Comparison of ENCODE assay signal across 3 cellular contexts in the genomic region with DNA sequence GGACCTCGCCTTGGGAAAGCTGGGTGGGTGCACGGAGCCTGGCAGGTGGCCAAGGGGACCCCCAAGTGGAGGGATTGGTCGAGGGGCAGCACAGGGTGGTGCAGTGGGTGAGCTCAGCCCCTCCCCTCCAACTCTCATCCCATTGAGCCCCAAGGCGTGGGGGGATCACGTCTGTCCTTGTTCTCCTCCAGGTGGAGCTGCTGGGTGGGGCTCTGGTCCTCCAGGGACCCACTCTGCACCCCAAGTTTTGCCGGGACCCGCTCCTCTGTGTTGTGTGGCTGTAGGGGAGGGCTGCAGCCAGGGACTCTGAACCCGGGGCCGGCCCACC.
A peak's percentile ranks its signal among the peaks of the same experiment; 100 is the strongest.
TF ChIP-seq lines count a peak whose summit lies in the region.

No MANE protein-coding gene starts in this region.

TF ChIP-seq in HEK293, 187 proteins besides CTCF, POLR2A, EP300 and RAD21 (continues in another document):
- TF ChIP-seq SCRT1 (tag by site-specific recombination; IDR thresholded peaks at IDR 0.05; ENCODE audit: borderline replicate concordance) (peak; percentile 98), ZFHX2 (tag by site-specific recombination; conservative IDR thresholded peaks at IDR 0.05) (no peak), ZNF391 (tag by site-specific recombination; IDR thresholded peaks at IDR 0.05; ENCODE audit: borderline replicate concordance, low read depth) (peak; percentile 4; the same call in 1 of the 2 replicates)
- TF ChIP-seq, protein P1, sequence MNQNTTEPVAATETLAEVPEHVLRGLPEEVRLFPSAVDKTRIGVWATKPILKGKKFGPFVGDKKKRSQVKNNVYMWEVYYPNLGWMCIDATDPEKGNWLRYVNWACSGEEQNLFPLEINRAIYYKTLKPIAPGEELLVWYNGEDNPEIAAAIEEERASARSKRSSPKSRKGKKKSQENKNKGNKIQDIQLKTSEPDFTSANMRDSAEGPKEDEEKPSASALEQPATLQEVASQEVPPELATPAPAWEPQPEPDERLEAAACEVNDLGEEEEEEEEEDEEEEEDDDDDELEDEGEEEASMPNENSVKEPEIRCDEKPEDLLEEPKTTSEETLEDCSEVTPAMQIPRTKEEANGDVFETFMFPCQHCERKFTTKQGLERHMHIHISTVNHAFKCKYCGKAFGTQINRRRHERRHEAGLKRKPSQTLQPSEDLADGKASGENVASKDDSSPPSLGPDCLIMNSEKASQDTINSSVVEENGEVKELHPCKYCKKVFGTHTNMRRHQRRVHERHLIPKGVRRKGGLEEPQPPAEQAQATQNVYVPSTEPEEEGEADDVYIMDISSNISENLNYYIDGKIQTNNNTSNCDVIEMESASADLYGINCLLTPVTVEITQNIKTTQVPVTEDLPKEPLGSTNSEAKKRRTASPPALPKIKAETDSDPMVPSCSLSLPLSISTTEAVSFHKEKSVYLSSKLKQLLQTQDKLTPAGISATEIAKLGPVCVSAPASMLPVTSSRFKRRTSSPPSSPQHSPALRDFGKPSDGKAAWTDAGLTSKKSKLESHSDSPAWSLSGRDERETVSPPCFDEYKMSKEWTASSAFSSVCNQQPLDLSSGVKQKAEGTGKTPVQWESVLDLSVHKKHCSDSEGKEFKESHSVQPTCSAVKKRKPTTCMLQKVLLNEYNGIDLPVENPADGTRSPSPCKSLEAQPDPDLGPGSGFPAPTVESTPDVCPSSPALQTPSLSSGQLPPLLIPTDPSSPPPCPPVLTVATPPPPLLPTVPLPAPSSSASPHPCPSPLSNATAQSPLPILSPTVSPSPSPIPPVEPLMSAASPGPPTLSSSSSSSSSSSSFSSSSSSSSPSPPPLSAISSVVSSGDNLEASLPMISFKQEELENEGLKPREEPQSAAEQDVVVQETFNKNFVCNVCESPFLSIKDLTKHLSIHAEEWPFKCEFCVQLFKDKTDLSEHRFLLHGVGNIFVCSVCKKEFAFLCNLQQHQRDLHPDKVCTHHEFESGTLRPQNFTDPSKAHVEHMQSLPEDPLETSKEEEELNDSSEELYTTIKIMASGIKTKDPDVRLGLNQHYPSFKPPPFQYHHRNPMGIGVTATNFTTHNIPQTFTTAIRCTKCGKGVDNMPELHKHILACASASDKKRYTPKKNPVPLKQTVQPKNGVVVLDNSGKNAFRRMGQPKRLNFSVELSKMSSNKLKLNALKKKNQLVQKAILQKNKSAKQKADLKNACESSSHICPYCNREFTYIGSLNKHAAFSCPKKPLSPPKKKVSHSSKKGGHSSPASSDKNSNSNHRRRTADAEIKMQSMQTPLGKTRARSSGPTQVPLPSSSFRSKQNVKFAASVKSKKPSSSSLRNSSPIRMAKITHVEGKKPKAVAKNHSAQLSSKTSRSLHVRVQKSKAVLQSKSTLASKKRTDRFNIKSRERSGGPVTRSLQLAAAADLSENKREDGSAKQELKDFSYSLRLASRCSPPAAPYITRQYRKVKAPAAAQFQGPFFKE (tag by site-specific recombination; IDR thresholded peaks at IDR 0.05; ENCODE audit: borderline replicate concordance), result 0 out of 2 replicates have a peak, but pooled peaks have one; percentile 33

TF ChIP-seq in GM12878, 131 proteins besides CTCF, POLR2A, EP300 and RAD21:
- TF ChIP-seq JUNB (IDR thresholded peaks at IDR 0.05), result no peak
- TF ChIP-seq CHD2 (IDR thresholded peaks at IDR 0.05; ENCODE audit: borderline replicate concordance, low read depth, low read length), result 0 out of 2 replicates have a peak, but pooled peaks have one; percentile 2
TF ChIP-seq in GM12878: peak in this region for 1.

TF ChIP-seq in neural cell, 6 proteins besides CTCF, POLR2A, EP300 and RAD21:
- no peak for TF ChIP-seq MXI1 (conservative IDR thresholded peaks at IDR 0.05; ENCODE audit: poor library complexity, severe bottlenecking)
- no peak for TF ChIP-seq TAF1 (IDR thresholded peaks at IDR 0.05; ENCODE audit: low read depth)
- peak; percentile 5 for TF ChIP-seq SMC3 (conservative IDR thresholded peaks at IDR 0.05; ENCODE audit: poor library complexity)
- TF ChIP-seq REST (IDR thresholded peaks at IDR 0.05; ENCODE audit: borderline replicate concordance), result no peak
